In genomic region chr4:140238353-140239041, GRCh38 we compare ENCODE assay signal across 8 cellular contexts.
DNase-seq lines count a peak whose midpoint lies in the region; ATAC-seq and TF ChIP-seq lines count a peak whose summit lies in the region.

No MANE protein-coding gene starts in this region.

- TF ChIP-seq CTCF in gastrocnemius medialis (IDR thresholded peaks at IDR 0.05 in 4 of 5, conservative IDR thresholded peaks at IDR 0.05 in 1 of 5) (no peak), GM10248 (IDR thresholded peaks at IDR 0.05; ENCODE audit: control extremely low read depth, extremely low read depth, low read depth, missing control alignments) (no peak)

- peak; percentile 16 to 24 for TF ChIP-seq POLR2A in gastrocnemius medialis (IDR thresholded peaks at IDR 0.05)

- DNase-seq in DMS79 (lab: John Stamatoyannopoulos, UW), result peak; percentile 76
- DNase-seq in NCI-H2107 (lab: John Stamatoyannopoulos, UW), result peak; percentile 80
- peak in 42 of 56 donors; percentile 5 to 78 (median 34) for DNase-seq in amygdala (lab: John Stamatoyannopoulos, UW)
- DNase-seq in left cardiac atrium, result peak; percentile 93
- DNase-seq in gastrocnemius medialis, result peak; percentile 76 to 90
- no peak for DNase-seq in GM10248 (ENCODE audit: extremely low spot score)

- peak overlapping the region; percentile 84 to 90 (median 88) for H3K27ac ChIP-seq in gastrocnemius medialis

- H3K9me3 ChIP-seq in gastrocnemius medialis, result no peaks in the 10 kb centered on the region

- CTCF ChIA-PET in GM10248 (lab: Yijun Ruan, JAX), result interaction anchor here (0.9 to 3.5 kb wide), 3 partner anchors 9 to 15 kb away, joined by 3 to 20 read pairs (median 4); no protein-coding TSS in a partner anchor

- H3K27me3 ChIP-seq in gastrocnemius medialis, result no peaks in the 10 kb centered on the region

- H3K36me3 ChIP-seq in gastrocnemius medialis, result no peaks in the 10 kb centered on the region

- H3K4me1 ChIP-seq in gastrocnemius medialis, result peaks cover 38 to 51% of the 10 kb centered on the region in 2 donors

- POLR2A ChIA-PET in GM10248 (lab: Yijun Ruan, JAX), result no interaction called here

- intact Hi-C loops in left cardiac atrium (cut with DNase I) (no loop called here), gastrocnemius medialis (cut with DNase I; ENCODE audit: low total_unique reads) (loop anchor here (1.0 to 5.0 kb wide), 4 partner anchors 14 to 501 kb away; no protein-coding TSS in a partner anchor)

- H3K4me3 ChIP-seq in gastrocnemius medialis, result peak overlapping the region; percentile 25 to 45 (median 39)

- in situ Hi-C loops in gastrocnemius medialis (cut with MboI; ENCODE audit: low sequenced_read_pairs in 4 of 4), result loop anchor here in 3 of 4 donors (5.0 to 25.0 kb wide), 3 partner anchors 81 to 226 kb away; partner anchors contain the start of gene MAML3 (in 1 of the 3)

- ATAC-seq in left cardiac atrium, result peak; percentile 93 to 95
- peak; percentile 81 to 82 for ATAC-seq in gastrocnemius medialis
- ATAC-seq in GM21528 (IDR thresholded peaks at IDR 0.05; ENCODE audit: low FRiP score, unreplicated experiment), result no peak
- no peak for ATAC-seq in HG02884 (IDR thresholded peaks at IDR 0.05; ENCODE audit: unreplicated experiment)

Comparison
In these comparisons a context has a peak if more than half of its experiments do, and no peak if none do; other contexts are left out.
1. ATAC-seq: peak in left cardiac atrium (2 of 2) and gastrocnemius medialis (2 of 2); none in GM21528 (single experiment) and HG02884 (single experiment).